Comparison of ENCODE assay signal across 9 cellular contexts in the genomic region with DNA sequence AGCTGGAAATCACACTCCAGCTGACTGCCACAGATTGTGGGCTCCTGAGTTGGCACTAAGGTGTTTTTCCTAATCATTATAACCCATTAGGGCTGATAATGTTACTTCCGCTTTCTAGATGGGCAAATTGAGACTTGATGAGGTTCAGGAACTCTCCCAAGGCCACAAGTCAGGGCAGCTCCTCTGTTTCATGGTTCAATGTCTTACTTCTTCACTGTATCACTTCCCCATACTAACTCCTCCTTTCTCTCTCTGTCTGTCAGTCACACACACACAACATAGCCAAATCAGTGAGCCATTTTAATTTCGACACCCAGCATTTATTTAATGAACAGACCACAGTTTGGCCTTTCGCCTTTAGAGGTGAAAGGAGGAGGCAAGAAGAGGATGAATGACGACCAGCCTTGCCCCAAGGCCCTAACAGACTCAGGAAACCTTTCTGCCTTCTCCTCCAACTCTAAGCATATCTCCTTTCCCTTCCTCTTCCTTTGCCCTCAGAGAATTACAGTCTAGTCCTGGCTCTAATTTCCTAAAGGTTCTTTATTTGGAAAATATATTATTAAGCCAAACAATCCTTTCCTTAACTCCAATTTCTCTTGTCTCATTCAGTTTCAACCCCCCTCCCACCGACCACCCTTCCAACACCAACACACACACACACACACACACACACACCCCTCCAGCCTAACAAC.
DNase-seq lines count a peak whose midpoint lies in the region; ATAC-seq lines count a peak whose summit lies in the region.
"Had no signal": no experiment of that assay in that cellular context is flagged by ENCODE, and none has a peak within 500 bp of the region (broad histone marks: within the 10 kb centered on the region; RNA-seq: fewer than 3 reads in every experiment).

No MANE protein-coding gene starts in this region.

- DNase-seq in NAMALWA (ENCODE audit: low spot score) (peak; percentile 85), left kidney (ENCODE audit: low read depth, low spot score) (peak; percentile 80), hypothalamus (lab: John Stamatoyannopoulos, UW) (no peak), NCI-H128 (lab: John Stamatoyannopoulos, UW; ENCODE audit: unreplicated experiment) (no peak), GM19240 (ENCODE audit: insufficient read length, low spot score) (no peak)
- DNase-seq in activated CD8-positive, alpha-beta memory T cell treated with anti-CD3 and anti-CD28 coated beads, Interleukin-2, amount 50 U/mL, for 48 hours = no peak
- DNase-seq: stimulated activated CD4-positive, alpha-beta T cell treated with anti-CD3 and anti-CD28 coated beads, Interleukin-4, amount 100 ng/mL, for 4 hours had no signal

- peak; percentile 90 for ATAC-seq in GM18873 (IDR thresholded peaks at IDR 0.05; ENCODE audit: low FRiP score, unreplicated experiment)
- ATAC-seq in HG02840 (IDR thresholded peaks at IDR 0.05; ENCODE audit: low FRiP score, unreplicated experiment) = peak; percentile 73

Comparison
In these comparisons a context has a peak if more than half of its experiments do, and no peak if none do; other contexts are left out.
1. DNase-seq: peak in NAMALWA (single experiment) and left kidney (single experiment); none in hypothalamus (0 of 51), activated CD8-positive, alpha-beta memory T cell treated with anti-CD3 and anti-CD28 coated beads, Interleukin-2, amount 50 U/mL, for 48 hours (single experiment), NCI-H128 (single experiment) and GM19240 (single experiment).